Comparison of ENCODE assay signal across 10 cellular contexts in genomic region chr1:24189528-24189927, GRCh38. TPM values are rescaled to one million over a fixed set of nuclear protein-coding genes. Genes with fewer than 3 reads are reported as not detected.
A peak's percentile ranks its signal among the peaks of the same experiment; 100 is the strongest.
DNase-seq lines count a peak whose midpoint lies in the region; ATAC-seq, FAIRE-seq and TF ChIP-seq lines count a peak whose summit lies in the region.
"Had no signal": no experiment of that assay in that cellular context is flagged by ENCODE, and none has a peak within 500 bp of the region (broad histone marks: within the 10 kb centered on the region; RNA-seq: fewer than 3 reads in every experiment).

No MANE protein-coding gene starts in this region.

- H3K36me3 Mint-ChIP-seq in activated CD4-positive, alpha-beta memory T cell treated with anti-CD3 and anti-CD28 coated beads for 36 hours, result peaks cover 2% of the 10 kb centered on the region
- no peaks in the 10 kb centered on the region for H3K36me3 Mint-ChIP-seq in progenitor cell of endocrine pancreas (ENCODE audit: insufficient read depth)

- no peak for TF ChIP-seq CTCF in progenitor cell of endocrine pancreas (IDR thresholded peaks at IDR 0.05; ENCODE audit: unreplicated experiment)

- H3K27me3 Mint-ChIP-seq in activated CD4-positive, alpha-beta memory T cell treated with anti-CD3 and anti-CD28 coated beads for 36 hours, result peaks cover 2% of the 10 kb centered on the region
- H3K27me3 Mint-ChIP-seq in progenitor cell of endocrine pancreas, result peaks cover 3% of the 10 kb centered on the region

- H3K27me3 ChIP-seq in Karpas-422 (ENCODE audit: low read length), result no peaks in the 10 kb centered on the region
- H3K27me3 ChIP-seq: testis had no signal

- ATAC-seq in HG02870 (IDR thresholded peaks at IDR 0.05; ENCODE audit: unreplicated experiment), result no peak

- no peak overlapping the region for H3K27ac Mint-ChIP-seq in activated CD4-positive, alpha-beta memory T cell treated with anti-CD3 and anti-CD28 coated beads for 36 hours
- H3K27ac Mint-ChIP-seq in progenitor cell of endocrine pancreas, result no peak overlapping the region

- CTCF ChIA-PET in activated CD4-positive, alpha-beta memory T cell treated with anti-CD3 and anti-CD28 coated beads for 36 hours (lab: Charles Lee), result interaction anchor here (1.1 to 9.2 kb wide), 7 partner anchors 10 to 226 kb away, joined by 3 to 100 read pairs (median 13); partner anchors contain the start of gene NIPAL3

- H3K4me2 ChIP-seq in Karpas-422 (ENCODE audit: low read depth, low read length, poor library complexity, severe bottlenecking), result peak overlapping the region; percentile 95

- peak overlapping the region; percentile 43 for H3K4me3 ChIP-seq in Karpas-422 (ENCODE audit: low read length)
- H3K4me3 ChIP-seq: lung, testis had no signal

- H3K9me2 ChIP-seq in Karpas-422 (replicated peaks; ENCODE audit: insufficient read depth, low read length), result no peaks in the 10 kb centered on the region

- H3K27ac ChIP-seq in Karpas-422 (ENCODE audit: low read length), result peak overlapping the region; percentile 99
- H3K27ac ChIP-seq: testis had no signal

- POLR2A ChIA-PET in activated CD4-positive, alpha-beta memory T cell treated with anti-CD3 and anti-CD28 coated beads for 36 hours (lab: Charles Lee), result interaction anchor here (0.7 to 1.3 kb wide), 3 partner anchors 196 to 299 kb away, joined by 3 to 4 read pairs (median 3); no protein-coding TSS in a partner anchor

- FAIRE-seq in GM12892 (lab: Jason Lieb, UNC) (peak; percentile 94), HTR-8/SVneo (lab: Jason Lieb, UNC) (no peak)

- H3K4me1 ChIP-seq in Karpas-422 (ENCODE audit: low read length), result peaks cover 71% of the 10 kb centered on the region
- H3K4me1 ChIP-seq: testis had no signal

- peak overlapping the region; percentile 61 for H3K9ac ChIP-seq in Karpas-422 (ENCODE audit: low read length)

- intact Hi-C loops in activated CD4-positive, alpha-beta memory T cell treated with anti-CD3 and anti-CD28 coated beads for 36 hours (cut with micrococcal nuclease), result loop anchor here (5.0 kb wide), 1 partner anchor 117 kb away; no protein-coding TSS in a partner anchor

- no peaks in the 10 kb centered on the region for H3K9me3 ChIP-seq in Karpas-422 (ENCODE audit: low read length)
- H3K9me3 ChIP-seq: testis had no signal

- H3K4me1 Mint-ChIP-seq in activated CD4-positive, alpha-beta memory T cell treated with anti-CD3 and anti-CD28 coated beads for 36 hours (ENCODE audit: low read depth), result peaks cover 63% of the 10 kb centered on the region
- H3K4me1 Mint-ChIP-seq in progenitor cell of endocrine pancreas (ENCODE audit: low read depth), result peaks cover 7% of the 10 kb centered on the region

- H3K79me2 ChIP-seq in Karpas-422 (ENCODE audit: low read length), result peaks cover 21% of the 10 kb centered on the region

- peak; percentile 30 for DNase-seq in GM12892 (ENCODE audit: insufficient read length)
- peak; percentile 80 for DNase-seq in Karpas-422
- DNase-seq in activated CD4-positive, alpha-beta memory T cell treated with anti-CD3 and anti-CD28 coated beads for 36 hours, result peak; percentile 65
- DNase-seq in progenitor cell of endocrine pancreas (ENCODE audit: low spot score, unreplicated experiment), result no peak
- no peak for DNase-seq in ureter (ENCODE audit: low spot score)
- no peak for DNase-seq in NCI-H526 treated with DMSO at 0.1 percent for 48 hours (lab: John Stamatoyannopoulos, UW)
- DNase-seq in HTR-8/SVneo (ENCODE audit: insufficient read length, low spot score), result no peak
- DNase-seq: testis had no signal

- H3K9me3 Mint-ChIP-seq in activated CD4-positive, alpha-beta memory T cell treated with anti-CD3 and anti-CD28 coated beads for 36 hours, result peaks cover 5% of the 10 kb centered on the region
- no peaks in the 10 kb centered on the region for H3K9me3 Mint-ChIP-seq in progenitor cell of endocrine pancreas (ENCODE audit: low read depth)

- H4K20me1 ChIP-seq in Karpas-422 (ENCODE audit: insufficient read depth, low read depth, low read length), result no peaks in the 10 kb centered on the region

- no peak for TF ChIP-seq POLR2A in GM12892 (IDR thresholded peaks at IDR 0.05; ENCODE audit: low read depth, low read length)

- H3K4me3 Mint-ChIP-seq in activated CD4-positive, alpha-beta memory T cell treated with anti-CD3 and anti-CD28 coated beads for 36 hours, result no peak overlapping the region
- H3K4me3 Mint-ChIP-seq in progenitor cell of endocrine pancreas (ENCODE audit: low read depth), result peak overlapping the region; percentile 37

- peak overlapping the region; percentile 90 for H2AFZ ChIP-seq in Karpas-422 (ENCODE audit: low read length)

- H3K36me3 ChIP-seq in Karpas-422 (ENCODE audit: insufficient read depth, low read length), result no peaks in the 10 kb centered on the region

RNA-seq across cellular contexts. Expression of gene IFNLR1, which starts 2.4 kb away (rescaled TPM):
- polyA plus RNA-seq in GM12892 (2012; ENCODE audit: missing spikeins), result 5.3 TPM
- 17.7 and 18.1 TPM in 2 replicates for total RNA-seq in Karpas-422 (2014; rRNA removed; shearing (Covaris generic); ENCODE audit: low replicate concordance)
- total RNA-seq in activated CD4-positive, alpha-beta memory T cell treated with anti-CD3 and anti-CD28 coated beads for 36 hours, result 1 to 10 TPM; 6.2 to 10.0 TPM
- total RNA-seq in progenitor cell of endocrine pancreas, result 19.6 and 21.2 TPM in 2 replicates
- total RNA-seq in ureter, result 4.6 TPM

RNA-seq across cellular contexts. Expression of gene IL22RA1, which starts 46.6 kb away (rescaled TPM):
- not detected for polyA plus RNA-seq in GM12892 (2012; ENCODE audit: missing spikeins)
- not detected in 2 replicates for total RNA-seq in Karpas-422 (2014; rRNA removed; shearing (Covaris generic); ENCODE audit: low replicate concordance)
- total RNA-seq in activated CD4-positive, alpha-beta memory T cell treated with anti-CD3 and anti-CD28 coated beads for 36 hours, result not detected
- total RNA-seq in progenitor cell of endocrine pancreas, result 0.13 and 0.26 TPM in 2 replicates
- 0.21 TPM for total RNA-seq in ureter

Comparison
In these comparisons a context has a peak if more than half of its experiments do, and no peak if none do; other contexts are left out.
1. DNase-seq: peak in GM12892 (single experiment), Karpas-422 (single experiment) and activated CD4-positive, alpha-beta memory T cell treated with anti-CD3 and anti-CD28 coated beads for 36 hours (single experiment); none in progenitor cell of endocrine pancreas (single experiment), ureter (single experiment), NCI-H526 treated with DMSO at 0.1 percent for 48 hours (single experiment) and HTR-8/SVneo (single experiment).